24 cellular contexts compared by ENCODE assay signal in the genomic region with DNA sequence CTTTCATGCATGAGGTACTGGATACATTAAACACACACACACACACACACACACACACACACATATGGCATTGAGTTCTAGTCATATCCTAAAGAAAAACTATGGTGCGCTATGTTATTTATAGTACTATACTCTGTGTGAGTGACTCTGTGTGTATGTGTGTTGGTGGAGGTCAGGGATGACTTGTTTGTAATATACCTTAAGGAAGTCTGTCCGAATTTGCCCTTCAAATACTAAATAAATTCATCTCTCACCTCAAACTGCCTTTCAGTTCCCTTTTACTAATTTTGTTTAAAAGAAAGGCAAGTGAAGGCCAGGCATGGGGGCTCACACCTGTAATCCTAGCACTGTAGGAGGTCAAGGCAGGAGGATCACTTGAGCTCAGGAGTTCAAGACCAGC. TPM values are rescaled to one million over a fixed set of nuclear protein-coding genes. Genes with fewer than 3 reads are reported as not detected.
DNase-seq lines count a peak whose midpoint lies in the region; ATAC-seq lines count a peak whose summit lies in the region.
"Had no signal": no experiment of that assay in that cellular context is flagged by ENCODE, and none has a peak within 500 bp of the region (broad histone marks: within the 10 kb centered on the region; RNA-seq: fewer than 3 reads in every experiment).

No MANE protein-coding gene starts in this region.

- H3K4me3 ChIP-seq in Karpas-422 (ENCODE audit: low read length) = no peak overlapping the region
- H3K4me3 ChIP-seq: spleen, stomach had no signal

- H3K27ac Mint-ChIP-seq in stimulated activated memory B cell treated with anti-CD40 and anti-IgM and Interleukin-4, amounts not matched to agents 10 μg/mL and 1 μg/mL and 100 μg/mL, for 72 hours = peak overlapping the region; percentile 74
- H3K27ac Mint-ChIP-seq: activated naive CD8-positive, alpha-beta T cell; activated T-helper 17 cell treated with anti-CD3 and anti-CD28 coated beads, Interleukin-2, amount 50 U/mL, for 72 hours had no signal

- peaks cover 48% of the 10 kb centered on the region for H3K4me1 ChIP-seq in Karpas-422 (ENCODE audit: low read length)
- H3K4me1 ChIP-seq: foreskin keratinocyte had no signal

- H3K36me3 ChIP-seq in Karpas-422 (ENCODE audit: insufficient read depth, low read length) = peaks cover 33% of the 10 kb centered on the region

- peak; percentile 49 for ATAC-seq in GM21723 (IDR thresholded peaks at IDR 0.05; ENCODE audit: unreplicated experiment)
- peak; percentile 71 for ATAC-seq in stimulated activated memory B cell treated with anti-CD40 and anti-IgM and Interleukin-4, amounts not matched to agents 10 μg/mL and 1 μg/mL and 100 μg/mL, for 72 hours
- ATAC-seq: activated CD8-positive, alpha-beta memory T cell treated with anti-CD3 and anti-CD28 coated beads, Interleukin-2, amount 10 ng/mL, durations not matched to agents 7 days and 5 days; activated T-helper 17 cell treated with anti-CD3 and anti-CD28 coated beads, Interleukin-2, amount 50 U/mL, for 72 hours; foreskin keratinocyte had no signal

- no peak overlapping the region for H3K4me3 Mint-ChIP-seq in stimulated activated memory B cell treated with anti-CD40 and anti-IgM and Interleukin-4, amounts not matched to agents 10 μg/mL and 1 μg/mL and 100 μg/mL, for 72 hours
- H3K4me3 Mint-ChIP-seq: activated CD8-positive, alpha-beta memory T cell treated with anti-CD3 and anti-CD28 coated beads, Interleukin-2, amount 10 ng/mL, durations not matched to agents 7 days and 5 days; activated naive CD8-positive, alpha-beta T cell; activated T-helper 17 cell treated with anti-CD3 and anti-CD28 coated beads, Interleukin-2, amount 50 U/mL, for 72 hours had no signal

- H2AFZ ChIP-seq in Karpas-422 (ENCODE audit: low read length) = no peak overlapping the region

- peaks cover 78% of the 10 kb centered on the region for H3K4me1 Mint-ChIP-seq in stimulated activated memory B cell treated with anti-CD40 and anti-IgM and Interleukin-4, amounts not matched to agents 10 μg/mL and 1 μg/mL and 100 μg/mL, for 72 hours

- no peaks in the 10 kb centered on the region for H3K9me3 ChIP-seq in Karpas-422 (ENCODE audit: low read length)
- H3K9me3 ChIP-seq: spleen, stomach had no signal

- peaks cover 28% of the 10 kb centered on the region for H3K36me3 Mint-ChIP-seq in stimulated activated memory B cell treated with anti-CD40 and anti-IgM and Interleukin-4, amounts not matched to agents 10 μg/mL and 1 μg/mL and 100 μg/mL, for 72 hours

- H3K9ac ChIP-seq in Karpas-422 (ENCODE audit: low read length) = no peak overlapping the region

- no peaks in the 10 kb centered on the region for H3K9me2 ChIP-seq in Karpas-422 (replicated peaks; ENCODE audit: insufficient read depth, low read length)

- no peaks in the 10 kb centered on the region for H3K79me2 ChIP-seq in Karpas-422 (ENCODE audit: low read length)

- H4K20me1 ChIP-seq in Karpas-422 (ENCODE audit: insufficient read depth, low read depth, low read length) = peaks cover 22% of the 10 kb centered on the region

- H3K9me3 Mint-ChIP-seq in stimulated activated memory B cell treated with anti-CD40 and anti-IgM and Interleukin-4, amounts not matched to agents 10 μg/mL and 1 μg/mL and 100 μg/mL, for 72 hours = no peaks in the 10 kb centered on the region
- H3K9me3 Mint-ChIP-seq: activated T-helper 17 cell treated with anti-CD3 and anti-CD28 coated beads, Interleukin-2, amount 50 U/mL, for 72 hours had no signal

- peak overlapping the region; percentile 4 for H3K4me2 ChIP-seq in Karpas-422 (ENCODE audit: low read depth, low read length, poor library complexity, severe bottlenecking)

- H3K27ac ChIP-seq in Karpas-422 (ENCODE audit: low read length) = no peak overlapping the region
- H3K27ac ChIP-seq: 22Rv1, foreskin keratinocyte, spleen, stomach had no signal

- no peaks in the 10 kb centered on the region for H3K27me3 ChIP-seq in Karpas-422 (ENCODE audit: low read length)
- H3K27me3 ChIP-seq: stomach had no signal

- no peaks in the 10 kb centered on the region for H3K27me3 Mint-ChIP-seq in stimulated activated memory B cell treated with anti-CD40 and anti-IgM and Interleukin-4, amounts not matched to agents 10 μg/mL and 1 μg/mL and 100 μg/mL, for 72 hours
- H3K27me3 Mint-ChIP-seq: activated CD8-positive, alpha-beta memory T cell treated with anti-CD3 and anti-CD28 coated beads, Interleukin-2, amount 10 ng/mL, durations not matched to agents 7 days and 5 days; activated naive CD8-positive, alpha-beta T cell; activated T-helper 17 cell treated with anti-CD3 and anti-CD28 coated beads, Interleukin-2, amount 50 U/mL, for 72 hours had no signal

- peak; percentile 25 for DNase-seq in DMS53 (lab: John Stamatoyannopoulos, UW)
- DNase-seq in DMS53 treated with DMSO at 0.1 percent for 48 hours (lab: John Stamatoyannopoulos, UW; ENCODE audit: unreplicated experiment) = no peak
- peak; percentile 57 for DNase-seq in Karpas-422
- no peak for DNase-seq in KG1 (lab: John Stamatoyannopoulos, UW)
- no peak for DNase-seq in OCI-M1 (lab: John Stamatoyannopoulos, UW)
- DNase-seq in Ammon's horn (ENCODE audit: low spot score) = no peak
- DNase-seq: activated CD4-positive, alpha-beta T cell treated with anti-CD3 and anti-CD28 coated beads for 48 hours; activated CD8-positive, alpha-beta memory T cell treated with anti-CD3 and anti-CD28 coated beads, Interleukin-2, amount 10 ng/mL, durations not matched to agents 7 days and 5 days; DND-41; foreskin keratinocyte; mesendoderm; NCI-H2029; NCI-H345; retina; spleen; stimulated activated CD4-positive, alpha-beta T cell treated with anti-CD3 and anti-CD28 coated beads, Interleukin-4, amount 100 ng/mL, for 24 hours; stomach; T-helper 2 cell; trophoblast cell had no signal

RNA-seq across cellular contexts. Expression of a gene that starts 2.1 kb away (rescaled TPM):
- total RNA-seq in Karpas-422 (2014; rRNA removed; shearing (Covaris generic); ENCODE audit: low replicate concordance) = 0.22 and 0.56 TPM in 2 replicates

RNA-seq across cellular contexts. Expression of a gene that starts 40.4 kb away (rescaled TPM):
- total RNA-seq in Karpas-422 (2014; rRNA removed; shearing (Covaris generic); ENCODE audit: low replicate concordance) = 19.6 and 26.3 TPM in 2 replicates

RNA-seq across cellular contexts. Expression of a gene that starts 41.4 kb away (rescaled TPM):
- 61.2 and 97.5 TPM in 2 replicates for total RNA-seq in Karpas-422 (2014; rRNA removed; shearing (Covaris generic); ENCODE audit: low replicate concordance)

Comparison
In these comparisons a context has a peak if more than half of its experiments do, and no peak if none do; other contexts are left out.
1. DNase-seq: peak in DMS53 (single experiment) and Karpas-422 (single experiment); none in DMS53 treated with DMSO at 0.1 percent for 48 hours (single experiment), KG1 (single experiment), OCI-M1 (single experiment) and Ammon's horn (single experiment).